Comparison of ENCODE assay signal across 1 cellular context in the genomic region with DNA sequence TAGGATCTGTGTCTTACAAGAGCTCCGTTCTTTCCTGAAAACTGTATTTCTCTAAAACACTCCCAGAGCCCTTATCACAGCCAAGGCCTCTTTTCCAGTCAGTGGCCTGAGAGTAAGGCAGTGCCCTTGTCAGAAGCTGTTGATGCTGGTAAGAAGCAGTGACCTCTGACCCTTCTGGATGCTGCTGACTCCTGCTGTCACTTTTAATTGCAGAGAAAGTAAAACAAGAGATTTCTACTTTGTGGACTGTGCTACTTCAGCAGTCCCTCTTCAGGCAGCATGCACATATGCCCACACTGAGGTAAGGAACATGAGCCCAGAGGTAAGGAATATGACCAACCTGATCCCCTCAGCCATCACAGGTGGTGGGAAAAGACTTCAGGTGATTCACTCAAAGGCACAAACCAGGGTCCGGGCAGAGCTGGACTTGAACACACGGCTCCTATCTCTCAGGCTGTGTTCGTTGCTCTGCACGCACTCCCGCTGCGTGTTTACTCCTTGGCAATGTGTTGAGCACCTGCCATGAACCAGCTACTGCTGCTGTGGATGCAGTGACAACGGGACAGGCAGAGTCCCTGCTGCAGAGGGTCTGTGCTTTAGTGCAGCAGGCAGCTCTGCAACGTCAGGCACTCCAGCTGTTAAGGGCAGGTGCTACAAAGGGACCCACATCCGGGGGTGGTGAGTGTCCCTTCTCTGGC.
TF ChIP-seq lines count a peak whose summit lies in the region.

No MANE protein-coding gene starts in this region.

TF ChIP-seq in A549, 52 proteins besides CTCF, POLR2A, EP300 and RAD21 (continued from another document):
- TF ChIP-seq, protein P1, sequence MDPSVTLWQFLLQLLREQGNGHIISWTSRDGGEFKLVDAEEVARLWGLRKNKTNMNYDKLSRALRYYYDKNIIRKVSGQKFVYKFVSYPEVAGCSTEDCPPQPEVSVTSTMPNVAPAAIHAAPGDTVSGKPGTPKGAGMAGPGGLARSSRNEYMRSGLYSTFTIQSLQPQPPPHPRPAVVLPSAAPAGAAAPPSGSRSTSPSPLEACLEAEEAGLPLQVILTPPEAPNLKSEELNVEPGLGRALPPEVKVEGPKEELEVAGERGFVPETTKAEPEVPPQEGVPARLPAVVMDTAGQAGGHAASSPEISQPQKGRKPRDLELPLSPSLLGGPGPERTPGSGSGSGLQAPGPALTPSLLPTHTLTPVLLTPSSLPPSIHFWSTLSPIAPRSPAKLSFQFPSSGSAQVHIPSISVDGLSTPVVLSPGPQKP (IDR thresholded peaks at IDR 0.05; ENCODE audit: low read depth, low read length) = no peak
- TF ChIP-seq, protein P2, sequence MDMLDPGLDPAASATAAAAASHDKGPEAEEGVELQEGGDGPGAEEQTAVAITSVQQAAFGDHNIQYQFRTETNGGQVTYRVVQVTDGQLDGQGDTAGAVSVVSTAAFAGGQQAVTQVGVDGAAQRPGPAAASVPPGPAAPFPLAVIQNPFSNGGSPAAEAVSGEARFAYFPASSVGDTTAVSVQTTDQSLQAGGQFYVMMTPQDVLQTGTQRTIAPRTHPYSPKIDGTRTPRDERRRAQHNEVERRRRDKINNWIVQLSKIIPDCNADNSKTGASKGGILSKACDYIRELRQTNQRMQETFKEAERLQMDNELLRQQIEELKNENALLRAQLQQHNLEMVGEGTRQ (IDR thresholded peaks at IDR 0.05) = no peak
- TF ChIP-seq, protein P3, sequence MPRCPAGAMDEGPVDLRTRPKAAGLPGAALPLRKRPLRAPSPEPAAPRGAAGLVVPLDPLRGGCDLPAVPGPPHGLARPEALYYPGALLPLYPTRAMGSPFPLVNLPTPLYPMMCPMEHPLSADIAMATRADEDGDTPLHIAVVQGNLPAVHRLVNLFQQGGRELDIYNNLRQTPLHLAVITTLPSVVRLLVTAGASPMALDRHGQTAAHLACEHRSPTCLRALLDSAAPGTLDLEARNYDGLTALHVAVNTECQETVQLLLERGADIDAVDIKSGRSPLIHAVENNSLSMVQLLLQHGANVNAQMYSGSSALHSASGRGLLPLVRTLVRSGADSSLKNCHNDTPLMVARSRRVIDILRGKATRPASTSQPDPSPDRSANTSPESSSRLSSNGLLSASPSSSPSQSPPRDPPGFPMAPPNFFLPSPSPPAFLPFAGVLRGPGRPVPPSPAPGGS (IDR thresholded peaks at IDR 0.05) = no peak
- TF ChIP-seq FOSB (CRISPR knock-in tag; IDR thresholded peaks at IDR 0.05) (no peak), CHD2 (IDR thresholded peaks at IDR 0.05; ENCODE audit: low read length, partially characterized antibody) (no peak), TP53 (CRISPR knock-in tag; IDR thresholded peaks at IDR 0.05) (no peak), CEBPB (IDR thresholded peaks at IDR 0.05) (no peak), RNF2 (IDR thresholded peaks at IDR 0.05; ENCODE audit: borderline replicate concordance, low read depth) (no peak), HDAC2 (IDR thresholded peaks at IDR 0.05) (no peak), EHF (CRISPR knock-in tag; IDR thresholded peaks at IDR 0.05) (no peak), RFX5 (IDR thresholded peaks at IDR 0.05) (no peak), BHLHE40 (IDR thresholded peaks at IDR 0.05; ENCODE audit: low read depth, low read length) (no peak), RCOR1 (IDR thresholded peaks at IDR 0.05; ENCODE audit: low read depth, low read length) (no peak), NFE2L2 (conservative IDR thresholded peaks at IDR 0.05; ENCODE audit: low read length) (no peak)
- TF ChIP-seq, protein P4, sequence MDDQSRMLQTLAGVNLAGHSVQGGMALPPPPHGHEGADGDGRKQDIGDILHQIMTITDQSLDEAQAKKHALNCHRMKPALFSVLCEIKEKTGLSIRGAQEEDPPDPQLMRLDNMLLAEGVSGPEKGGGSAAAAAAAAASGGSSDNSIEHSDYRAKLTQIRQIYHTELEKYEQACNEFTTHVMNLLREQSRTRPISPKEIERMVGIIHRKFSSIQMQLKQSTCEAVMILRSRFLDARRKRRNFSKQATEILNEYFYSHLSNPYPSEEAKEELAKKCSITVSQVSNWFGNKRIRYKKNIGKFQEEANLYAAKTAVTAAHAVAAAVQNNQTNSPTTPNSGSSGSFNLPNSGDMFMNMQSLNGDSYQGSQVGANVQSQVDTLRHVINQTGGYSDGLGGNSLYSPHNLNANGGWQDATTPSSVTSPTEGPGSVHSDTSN (IDR thresholded peaks at IDR 0.05) = no peak
- TF ChIP-seq, protein P5, sequence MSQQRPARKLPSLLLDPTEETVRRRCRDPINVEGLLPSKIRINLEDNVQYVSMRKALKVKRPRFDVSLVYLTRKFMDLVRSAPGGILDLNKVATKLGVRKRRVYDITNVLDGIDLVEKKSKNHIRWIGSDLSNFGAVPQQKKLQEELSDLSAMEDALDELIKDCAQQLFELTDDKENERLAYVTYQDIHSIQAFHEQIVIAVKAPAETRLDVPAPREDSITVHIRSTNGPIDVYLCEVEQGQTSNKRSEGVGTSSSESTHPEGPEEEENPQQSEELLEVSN (IDR thresholded peaks at IDR 0.05; ENCODE audit: borderline replicate concordance, low read depth) = no peak
